Comparison of ENCODE assay signal across 16 cellular contexts in genomic region chr3:50057756-50058155, GRCh38. TPM values are rescaled to one million over a fixed set of nuclear protein-coding genes. Genes with fewer than 3 reads are reported as not detected.
DNase-seq lines count a peak whose midpoint lies in the region; ATAC-seq and TF ChIP-seq lines count a peak whose summit lies in the region.
"Had no signal": no experiment of that assay in that cellular context is flagged by ENCODE, and none has a peak within 500 bp of the region (broad histone marks: within the 10 kb centered on the region; RNA-seq: fewer than 3 reads in every experiment).

No MANE protein-coding gene starts in this region.

- H3K27me3 ChIP-seq in mammary epithelial cell (ENCODE audit: insufficient read depth, low read length), result no peaks in the 10 kb centered on the region
- H3K27me3 ChIP-seq in PC-3 (ENCODE audit: low read length), result no peaks in the 10 kb centered on the region
- H3K27me3 ChIP-seq in trophoblast cell (ENCODE audit: insufficient read depth, low read length), result no peaks in the 10 kb centered on the region

- no peaks in the 10 kb centered on the region for H3K79me1 ChIP-seq in trophoblast cell (ENCODE audit: low read length)

- no peak overlapping the region for H3K9ac ChIP-seq in mammary epithelial cell (ENCODE audit: insufficient read depth, low read length)
- H3K9ac ChIP-seq in PC-3 (ENCODE audit: low read length), result no peak overlapping the region
- no peak overlapping the region for H3K9ac ChIP-seq in trophoblast cell (ENCODE audit: low read length)

- no peak overlapping the region for H2BK120ac ChIP-seq in trophoblast cell (ENCODE audit: insufficient read depth, low read length, poor library complexity)

- H3K27me3 Mint-ChIP-seq in activated CD8-positive, alpha-beta T cell treated with anti-CD3 and anti-CD28 coated beads, Interleukin-2, amount 10 ng/mL, durations not matched to agents 7 days and 5 days (ENCODE audit: low read depth), result no peaks in the 10 kb centered on the region
- H3K27me3 Mint-ChIP-seq in activated CD8-positive, alpha-beta T cell treated with anti-CD3 and anti-CD28 coated beads for 36 hours, result no peaks in the 10 kb centered on the region
- no peaks in the 10 kb centered on the region for H3K27me3 Mint-ChIP-seq in MCF 10A (ENCODE audit: insufficient read depth, unreplicated experiment)
- H3K27me3 Mint-ChIP-seq: CD4-positive, alpha-beta T cell had no signal

- H2AK5ac ChIP-seq in trophoblast cell (ENCODE audit: low read length), result no peak overlapping the region

- peaks cover 38% of the 10 kb centered on the region for H3K36me3 ChIP-seq in mammary epithelial cell (ENCODE audit: insufficient read depth, low read length)
- peaks cover 38% of the 10 kb centered on the region for H3K36me3 ChIP-seq in PC-3 (ENCODE audit: low read depth, low read length)
- peaks cover 12 to 30% of the 10 kb centered on the region in 2 experiments for H3K36me3 ChIP-seq in trophoblast cell (ENCODE audit: control insufficient read depth in 1 of 2, insufficient read depth in 2 of 2, low read length in 2 of 2)

- no peaks in the 10 kb centered on the region for H3K4me1 Mint-ChIP-seq in activated CD8-positive, alpha-beta T cell treated with anti-CD3 and anti-CD28 coated beads, Interleukin-2, amount 10 ng/mL, durations not matched to agents 7 days and 5 days (ENCODE audit: low read depth)
- H3K4me1 Mint-ChIP-seq in activated CD8-positive, alpha-beta T cell treated with anti-CD3 and anti-CD28 coated beads for 36 hours (ENCODE audit: low read depth), result no peaks in the 10 kb centered on the region
- H3K4me1 Mint-ChIP-seq in MCF 10A (ENCODE audit: insufficient read depth, unreplicated experiment), result no peaks in the 10 kb centered on the region
- H3K4me1 Mint-ChIP-seq: H9 had no signal

- in situ Hi-C loops in mammary epithelial cell (cut with MboI; ENCODE audit: low sequenced_read_pairs in 2 of 2), result no loop called here

- no peak overlapping the region for H3K4me2 ChIP-seq in mammary epithelial cell (ENCODE audit: insufficient read depth, low read depth, low read length)
- no peak overlapping the region for H3K4me2 ChIP-seq in PC-3 (ENCODE audit: low read length)
- no peak overlapping the region for H3K4me2 ChIP-seq in trophoblast cell (ENCODE audit: low read length)
- H3K4me2 ChIP-seq: A549 had no signal

- H3K9me2 ChIP-seq in PC-3 (replicated peaks; ENCODE audit: low read length), result no peaks in the 10 kb centered on the region

- no peaks in the 10 kb centered on the region for H3K79me2 ChIP-seq in mammary epithelial cell (ENCODE audit: insufficient read depth, low read length)
- H3K79me2 ChIP-seq in PC-3 (ENCODE audit: low read length), result no peaks in the 10 kb centered on the region
- no peaks in the 10 kb centered on the region for H3K79me2 ChIP-seq in trophoblast cell (ENCODE audit: control insufficient read depth, insufficient read depth, low read length, poor library complexity)

- H3K4me3 ChIP-seq in mammary epithelial cell (replicated peaks in 1 of 3; ENCODE audit: insufficient read depth in 1 of 3, low read depth in 2 of 3, low read length in 3 of 3), result no peak overlapping the region
- H3K4me3 ChIP-seq in PC-3 (ENCODE audit: low read length), result no peak overlapping the region
- no peak overlapping the region for H3K4me3 ChIP-seq in trophoblast cell (ENCODE audit: low read depth, low read length)
- H3K4me3 ChIP-seq: A549 had no signal

- no peak for ATAC-seq in activated CD8-positive, alpha-beta T cell treated with anti-CD3 and anti-CD28 coated beads, Interleukin-2, amount 10 ng/mL, durations not matched to agents 7 days and 5 days
- ATAC-seq in activated CD8-positive, alpha-beta T cell treated with anti-CD3 and anti-CD28 coated beads for 36 hours, result no peak
- ATAC-seq in PC-3 (no peak), GM18868 (IDR thresholded peaks at IDR 0.05; ENCODE audit: unreplicated experiment) (no peak)
- ATAC-seq: A549 had no signal

- no peaks in the 10 kb centered on the region for H3F3A ChIP-seq in PC-3 (ENCODE audit: low read length, unreplicated experiment)

- no peak overlapping the region for H4K8ac ChIP-seq in trophoblast cell (ENCODE audit: low read depth, low read length)

- no peaks in the 10 kb centered on the region for H4K20me1 ChIP-seq in mammary epithelial cell (ENCODE audit: insufficient read depth, low read length)
- H4K20me1 ChIP-seq in PC-3 (ENCODE audit: low read length), result no peaks in the 10 kb centered on the region

- CTCF ChIA-PET in activated CD8-positive, alpha-beta T cell treated with anti-CD3 and anti-CD28 coated beads, Interleukin-2, amount 10 ng/mL, durations not matched to agents 7 days and 5 days (lab: Charles Lee), result no interaction called here
- CTCF ChIA-PET in activated CD8-positive, alpha-beta T cell treated with anti-CD3 and anti-CD28 coated beads for 36 hours (lab: Charles Lee), result no interaction called here
- CTCF ChIA-PET in mammary epithelial cell (lab: Charles Lee; ENCODE audit: low non-redundant PET), result no interaction called here
- CTCF ChIA-PET in MCF 10A (lab: Yijun Ruan, JAX), result interaction anchor here (1.3 kb wide), 1 partner anchor 14 kb away, joined by 3 read pairs; no protein-coding TSS in a partner anchor
- CTCF ChIA-PET in PC-3 (lab: Charles Lee), result no interaction called here

- H4K91ac ChIP-seq in trophoblast cell (ENCODE audit: low read depth, low read length), result no peak overlapping the region

- POLR2A ChIA-PET in activated CD8-positive, alpha-beta T cell treated with anti-CD3 and anti-CD28 coated beads, Interleukin-2, amount 10 ng/mL, durations not matched to agents 7 days and 5 days (lab: Charles Lee), result no interaction called here
- POLR2A ChIA-PET in activated CD8-positive, alpha-beta T cell treated with anti-CD3 and anti-CD28 coated beads for 36 hours (lab: Charles Lee), result no interaction called here
- POLR2A ChIA-PET in MCF 10A (lab: Yijun Ruan, JAX) (interaction anchor here (0.6 kb wide), 1 partner anchor 109 kb away, joined by 3 read pairs; no protein-coding TSS in a partner anchor), PC-3 (lab: Charles Lee; ENCODE audit: unreplicated experiment) (no interaction called here)

- no peaks in the 10 kb centered on the region for H3K9me3 ChIP-seq in mammary epithelial cell (replicated peaks; ENCODE audit: insufficient read depth, low read length)
- H3K9me3 ChIP-seq in PC-3 (ENCODE audit: low read length), result no peaks in the 10 kb centered on the region
- peaks cover 2% of the 10 kb centered on the region for H3K9me3 ChIP-seq in trophoblast cell (ENCODE audit: insufficient read depth, low read depth, low read length)
- H3K9me3 ChIP-seq: A549 had no signal

- 90% methylated on average over 5 of the region's 6 CpGs for WGBS in mammary epithelial cell (ENCODE audit: low coverage, missing lambda C conversion rate)
- WGBS in trophoblast cell (ENCODE audit: extremely low coverage, insufficient coverage, insufficient read length), result no CpG with 5 or more reads among the region's 6 CpGs

- dilution Hi-C loops in mammary epithelial cell (cut with HindIII; ENCODE audit: low sequenced_read_pairs), result no loop called here

- TF ChIP-seq CTCF in activated CD8-positive, alpha-beta T cell treated with anti-CD3 and anti-CD28 coated beads for 36 hours (IDR thresholded peaks at IDR 0.05), result no peak
- TF ChIP-seq CTCF in mammary epithelial cell (conservative IDR thresholded peaks at IDR 0.05 in 1 of 2, IDR thresholded peaks at IDR 0.05 in 1 of 2; ENCODE audit: extremely low read depth in 1 of 2, insufficient read depth in 1 of 2, low read depth in 1 of 2, low read length in 2 of 2) (no peak), MCF 10A (IDR thresholded peaks at IDR 0.05; ENCODE audit: unreplicated experiment) (no peak), PC-3 (conservative IDR thresholded peaks at IDR 0.05; ENCODE audit: low read depth, low read length) (no peak)

- no peak overlapping the region for H3K4ac ChIP-seq in trophoblast cell (ENCODE audit: low read depth, low read length)

- no peak overlapping the region for H2BK12ac ChIP-seq in trophoblast cell (ENCODE audit: low read length)

- H3K27ac ChIP-seq in mammary epithelial cell (ENCODE audit: insufficient read depth, low read depth, low read length) (no peak overlapping the region), PC-3 (ENCODE audit: low read length) (no peak overlapping the region), trophoblast cell (ENCODE audit: low read depth, low read length) (no peak overlapping the region)
- H3K27ac ChIP-seq: 22Rv1, A549, C4-2B had no signal

- BruUV-seq in mammary epithelial cell (replicated peaks; lab: Mats Ljungman, UMichigan) (TSS peak; percentile 55), MCF 10A (replicated peaks; lab: Mats Ljungman, UMichigan) (no TSS peak), PC-3 (replicated peaks; lab: Mats Ljungman, UMichigan) (TSS peak; percentile 27)

- intact Hi-C loops in activated CD8-positive, alpha-beta T cell treated with anti-CD3 and anti-CD28 coated beads for 36 hours (cut with micrococcal nuclease), result no loop called here
- intact Hi-C loops in mammary epithelial cell (cut with micrococcal nuclease), result no loop called here
- intact Hi-C loops in MCF 10A (cut with micrococcal nuclease), result no loop called here
- intact Hi-C loops in PC-3 (cut with micrococcal nuclease), result no loop called here

- H3K23ac ChIP-seq in trophoblast cell (ENCODE audit: low read length), result no peak overlapping the region

- H3K9me3 Mint-ChIP-seq in activated CD8-positive, alpha-beta T cell treated with anti-CD3 and anti-CD28 coated beads, Interleukin-2, amount 10 ng/mL, durations not matched to agents 7 days and 5 days (ENCODE audit: insufficient read depth), result no peaks in the 10 kb centered on the region
- no peaks in the 10 kb centered on the region for H3K9me3 Mint-ChIP-seq in activated CD8-positive, alpha-beta T cell treated with anti-CD3 and anti-CD28 coated beads for 36 hours
- no peaks in the 10 kb centered on the region for H3K9me3 Mint-ChIP-seq in MCF 10A (ENCODE audit: unreplicated experiment)
- H3K9me3 Mint-ChIP-seq: CD4-positive, alpha-beta T cell; H9 had no signal

- no peak overlapping the region for H3K18ac ChIP-seq in trophoblast cell (ENCODE audit: low read length)

- H3K4me3 Mint-ChIP-seq in activated CD8-positive, alpha-beta T cell treated with anti-CD3 and anti-CD28 coated beads, Interleukin-2, amount 10 ng/mL, durations not matched to agents 7 days and 5 days, result no peak overlapping the region
- H3K4me3 Mint-ChIP-seq in activated CD8-positive, alpha-beta T cell treated with anti-CD3 and anti-CD28 coated beads for 36 hours, result no peak overlapping the region
- H3K4me3 Mint-ChIP-seq in MCF 10A (ENCODE audit: unreplicated experiment), result no peak overlapping the region
- H3K4me3 Mint-ChIP-seq: CD4-positive, alpha-beta T cell; H9 had no signal

- no peak overlapping the region for H2BK5ac ChIP-seq in trophoblast cell (ENCODE audit: low read depth, low read length, poor library complexity)

- H3K4me1 ChIP-seq in mammary epithelial cell (ENCODE audit: insufficient read depth, low read length), result no peaks in the 10 kb centered on the region
- H3K4me1 ChIP-seq in PC-3 (ENCODE audit: insufficient read depth, low read length), result no peaks in the 10 kb centered on the region
- no peaks in the 10 kb centered on the region for H3K4me1 ChIP-seq in trophoblast cell (ENCODE audit: control insufficient read depth in 1 of 2, insufficient read depth in 2 of 2, low read length in 2 of 2)
- H3K4me1 ChIP-seq: A549 had no signal

- DNase-seq in activated CD8-positive, alpha-beta T cell treated with anti-CD3 and anti-CD28 coated beads, Interleukin-2, amount 10 ng/mL, durations not matched to agents 7 days and 5 days, result no peak
- DNase-seq in activated CD8-positive, alpha-beta T cell treated with anti-CD3 and anti-CD28 coated beads for 36 hours, result no peak
- DNase-seq in mammary epithelial cell (no peak), MCF 10A (ENCODE audit: unreplicated experiment) (no peak), PC-3 (no peak), trophoblast cell (peak; percentile 87 to 94), ecto neural progenitor cell (ENCODE audit: low spot score) (no peak)
- DNase-seq: AML-193; CD4-positive, alpha-beta T cell; DMS79 treated with DMSO at 0.1 percent for 48 hours; GF-D8; H9 had no signal

- H3K27ac Mint-ChIP-seq in activated CD8-positive, alpha-beta T cell treated with anti-CD3 and anti-CD28 coated beads, Interleukin-2, amount 10 ng/mL, durations not matched to agents 7 days and 5 days, result peak overlapping the region; percentile 14
- H3K27ac Mint-ChIP-seq in activated CD8-positive, alpha-beta T cell treated with anti-CD3 and anti-CD28 coated beads for 36 hours, result no peak overlapping the region
- H3K27ac Mint-ChIP-seq in MCF 10A (ENCODE audit: low read depth, unreplicated experiment), result no peak overlapping the region
- H3K27ac Mint-ChIP-seq: CD4-positive, alpha-beta T cell; H9 had no signal

- H3K36me3 Mint-ChIP-seq in activated CD8-positive, alpha-beta T cell treated with anti-CD3 and anti-CD28 coated beads, Interleukin-2, amount 10 ng/mL, durations not matched to agents 7 days and 5 days (ENCODE audit: low read depth), result peaks cover 59% of the 10 kb centered on the region
- peaks cover 49% of the 10 kb centered on the region for H3K36me3 Mint-ChIP-seq in activated CD8-positive, alpha-beta T cell treated with anti-CD3 and anti-CD28 coated beads for 36 hours (ENCODE audit: low read depth)
- H3K36me3 Mint-ChIP-seq in MCF 10A (ENCODE audit: insufficient read depth, unreplicated experiment), result peaks cover 95% of the 10 kb centered on the region

- H4K12ac ChIP-seq in trophoblast cell (ENCODE audit: low read depth, low read length), result no peak overlapping the region

- H2AFZ ChIP-seq in mammary epithelial cell (ENCODE audit: low read depth, low read length) (no peak overlapping the region), PC-3 (ENCODE audit: low read length) (no peak overlapping the region), trophoblast cell (ENCODE audit: insufficient read depth, low read length, poor library complexity) (no peak overlapping the region)

- H3K14ac ChIP-seq in trophoblast cell (ENCODE audit: low read length), result no peak overlapping the region

RNA-seq across cellular contexts. Expression of gene RBM5, which starts 31.0 kb away (rescaled TPM):
- 100 to 1,000 TPM; 180 to 185 TPM for total RNA-seq in activated CD8-positive, alpha-beta T cell treated with anti-CD3 and anti-CD28 coated beads, Interleukin-2, amount 10 ng/mL, durations not matched to agents 7 days and 5 days
- total RNA-seq in activated CD8-positive, alpha-beta T cell treated with anti-CD3 and anti-CD28 coated beads for 36 hours, result 100 to 1,000 TPM; 103 to 106 TPM
- total RNA-seq in mammary epithelial cell (100 to 1,000 TPM; 105 to 116 TPM), MCF 10A (2022) (138 TPM in 2 replicates), PC-3 (2014; rRNA removed) (105 and 128 TPM in 2 replicates)
- polyA plus RNA-seq in mammary epithelial cell, result 59.5 TPM
- polyA minus RNA-seq in mammary epithelial cell, result 104 TPM
- polyA plus RNA-seq in trophoblast cell (2013), result 105 and 107 TPM in 2 replicates

Comparison
In these comparisons a context has a peak if more than half of its experiments do, and no peak if none do; other contexts are left out.
1. DNase-seq: peak in trophoblast cell (2 of 2); none in activated CD8-positive, alpha-beta T cell treated with anti-CD3 and anti-CD28 coated beads, Interleukin-2, amount 10 ng/mL, durations not matched to agents 7 days and 5 days (single experiment), activated CD8-positive, alpha-beta T cell treated with anti-CD3 and anti-CD28 coated beads for 36 hours (single experiment), mammary epithelial cell (single experiment), MCF 10A (single experiment), PC-3 (single experiment) and ecto neural progenitor cell (single experiment).